Comparison of ENCODE assay signal across 8 cellular contexts in the genomic region with DNA sequence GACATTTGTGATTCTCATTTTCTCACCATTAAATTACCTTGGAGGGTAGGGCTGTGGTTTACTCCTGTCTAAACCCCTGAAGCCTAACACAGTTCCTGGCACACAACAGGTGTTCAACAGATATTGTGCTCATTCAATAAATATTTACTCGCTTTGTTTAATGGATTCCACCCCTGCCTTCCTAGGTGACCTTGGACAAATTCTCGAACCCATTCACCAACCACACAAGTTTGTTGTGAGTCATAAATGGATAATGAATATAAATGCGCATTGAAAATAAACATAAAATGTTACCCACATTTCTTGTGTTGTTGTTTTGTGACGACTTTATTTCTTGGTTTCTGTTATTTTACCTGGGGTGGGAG. TPM values are rescaled to one million over a fixed set of nuclear protein-coding genes. Genes with fewer than 3 reads are reported as not detected.
DNase-seq lines count a peak whose midpoint lies in the region; ATAC-seq and TF ChIP-seq lines count a peak whose summit lies in the region.
"Had no signal": no experiment of that assay in that cellular context is flagged by ENCODE, and none has a peak within 500 bp of the region (broad histone marks: within the 10 kb centered on the region; RNA-seq: fewer than 3 reads in every experiment).

No MANE protein-coding gene starts in this region.

- intact Hi-C loops in psoas muscle (cut with DNase I) = loop anchor here in 1 of 2 donors (1.0 kb wide), 1 partner anchor 123 kb away; no protein-coding TSS in a partner anchor
- intact Hi-C loops in head of caudate nucleus (cut with DNase I) = no loop called here

- peaks cover 0 to 4% (median 0%) of the 10 kb centered on the region in 5 experiments for H3K9me3 Mint-ChIP-seq in brain

- no peaks in the 10 kb centered on the region for H3K9me3 ChIP-seq in psoas muscle
- H3K9me3 ChIP-seq: mucosa of descending colon had no signal

- peak overlapping the region; percentile 97 to 100 (median 100) for H3K4me3 Mint-ChIP-seq in brain

- H3K4me1 ChIP-seq in psoas muscle = peaks cover 17% of the 10 kb centered on the region

- H3K27me3 ChIP-seq in psoas muscle (ENCODE audit: insufficient read depth in 3 of 3, low read length in 2 of 3) = no peaks in the 10 kb centered on the region

- H3K27me3 Mint-ChIP-seq in brain = peaks cover 7% of the 10 kb centered on the region

- peak; percentile 5 for ATAC-seq in GM21390 (IDR thresholded peaks at IDR 0.05; ENCODE audit: unreplicated experiment)
- peak; percentile 3 for ATAC-seq in HG03457 (IDR thresholded peaks at IDR 0.05; ENCODE audit: unreplicated experiment)
- ATAC-seq in psoas muscle = peak; percentile 1 to 18 (median 6)
- no peak for ATAC-seq in HG02642 (IDR thresholded peaks at IDR 0.05; ENCODE audit: poor library complexity, unreplicated experiment)

- peaks cover 9 to 45% of the 10 kb centered on the region in 2 donors for H3K36me3 ChIP-seq in psoas muscle (ENCODE audit: insufficient read depth in 1 of 2, low read depth in 1 of 2)

- TF ChIP-seq CTCF in brain (conservative IDR thresholded peaks at IDR 0.05) = no peak
- TF ChIP-seq CTCF in psoas muscle (IDR thresholded peaks at IDR 0.05) = no peak

- peak overlapping the region; percentile 83 for H3K4me3 ChIP-seq in psoas muscle

- peak overlapping the region; percentile 96 to 99 (median 98) for H3K27ac Mint-ChIP-seq in brain

- 22 to 32% (median 27%) methylated on average over 4 of the region's 4 CpGs for WGBS in psoas muscle, 3 donors

- peaks cover 17% of the 10 kb centered on the region for H3K4me1 Mint-ChIP-seq in brain

- no peak for DNase-seq in psoas muscle
- no peak for DNase-seq in occipital lobe (lab: John Stamatoyannopoulos, UW)
- no peak for DNase-seq in head of caudate nucleus

- H3K27ac ChIP-seq in psoas muscle = peak overlapping the region; percentile 84

- H3K36me3 Mint-ChIP-seq in brain = peaks cover 28% of the 10 kb centered on the region

RNA-seq across cellular contexts. Expression of gene TSFM, which starts 0.4 kb away (rescaled TPM):
- polyA plus RNA-seq in brain (ENCODE audit: insufficient read depth, low read depth, low replicate concordance) (42.1 TPM), psoas muscle (10 to 100 TPM; 39.5 to 74.3 (median 59.2) TPM)
- total RNA-seq in psoas muscle (10 to 100 TPM; 31.5 to 52.8 (median 50.2) TPM), occipital lobe (27.3 TPM)

RNA-seq across cellular contexts. Expression of gene EEF1AKMT3, which starts 9.8 kb away (rescaled TPM):
- polyA plus RNA-seq in brain (ENCODE audit: insufficient read depth, low read depth, low replicate concordance) (4.7 TPM), psoas muscle (1 to 10 TPM in 1 of 3 donors, under 1 TPM in 2; 0.62 to 2.0 (median 0.66) TPM)
- total RNA-seq in psoas muscle (1 to 10 TPM in 3 of 4 donors, under 1 TPM in 1; 0.89 to 1.9 (median 1.4) TPM), occipital lobe (2.2 TPM)

RNA-seq across cellular contexts. Expression of gene METTL1, which starts 10.3 kb away (rescaled TPM):
- 11.5 TPM for polyA plus RNA-seq in brain (ENCODE audit: insufficient read depth, low read depth, low replicate concordance)
- 10 to 100 TPM; 24.3 to 56.5 (median 30.4) TPM for total RNA-seq in psoas muscle
- 10 to 100 TPM; 18.8 to 80.9 (median 19.0) TPM for polyA plus RNA-seq in psoas muscle
- total RNA-seq in occipital lobe = 0.94 TPM

RNA-seq across cellular contexts. Expression of gene CYP27B1, which starts 15.3 kb away (rescaled TPM):
- polyA plus RNA-seq in brain (ENCODE audit: insufficient read depth, low read depth, low replicate concordance) = not detected
- total RNA-seq in psoas muscle = under 1 TPM in 3 of 4 donors, not detected in 1; 0.42 to 0.54 (median 0.50) TPM
- under 1 TPM in 2 of 3 donors, not detected in 1; 0.06 to 0.10 TPM for polyA plus RNA-seq in psoas muscle
- total RNA-seq in occipital lobe = not detected

RNA-seq across cellular contexts. Expression of gene MARCHF9, which starts 27.3 kb away (rescaled TPM):
- polyA plus RNA-seq in brain (ENCODE audit: insufficient read depth, low read depth, low replicate concordance) (26.0 TPM), psoas muscle (1 to 10 TPM; 5.7 to 8.8 (median 7.2) TPM)
- total RNA-seq in psoas muscle (1 to 10 TPM; 7.8 to 9.4 (median 8.8) TPM), occipital lobe (15.9 TPM)

Comparison
In these comparisons a context has a peak if more than half of its experiments do, and no peak if none do; other contexts are left out.
1. RNA of gene METTL1, which starts 10.3 kb away (total RNA-seq): 24.3 to 56.5 TPM in psoas muscle; 0.94 TPM in occipital lobe (single experiment); every median in the first group is over 10 times any median in the second.